In genomic region chr12:45587877-45588530, GRCh38 we compare ENCODE assay signal across 19 cellular contexts.
DNase-seq lines count a peak whose midpoint lies in the region; ATAC-seq and TF ChIP-seq lines count a peak whose summit lies in the region.
"Had no signal": no experiment of that assay in that cellular context is flagged by ENCODE, and none has a peak within 500 bp of the region (broad histone marks: within the 10 kb centered on the region; RNA-seq: fewer than 3 reads in every experiment).

No MANE protein-coding gene starts in this region.

- H3K27ac Mint-ChIP-seq in activated naive CD8-positive, alpha-beta T cell treated with anti-CD3 and anti-CD28 coated beads, Interleukin-2, amount 50 U/mL, for 24 hours = no peak overlapping the region
- no peak overlapping the region for H3K27ac Mint-ChIP-seq in activated naive CD8-positive, alpha-beta T cell treated with anti-CD3 and anti-CD28 coated beads for 36 hours
- H3K27ac Mint-ChIP-seq in WTC11 = no peak overlapping the region
- H3K27ac Mint-ChIP-seq: activated naive CD4-positive, alpha-beta T cell treated with anti-CD3 and anti-CD28 coated beads for 36 hours; CD4-positive, CD25-positive, alpha-beta regulatory T cell; T-helper 17 cell had no signal

- no peaks in the 10 kb centered on the region for H3K9me3 ChIP-seq in transverse colon
- H3K9me3 ChIP-seq: sigmoid colon had no signal

- no peaks in the 10 kb centered on the region for H3K36me3 Mint-ChIP-seq in activated naive CD8-positive, alpha-beta T cell treated with anti-CD3 and anti-CD28 coated beads, Interleukin-2, amount 50 U/mL, for 24 hours (ENCODE audit: low read depth)
- no peaks in the 10 kb centered on the region for H3K36me3 Mint-ChIP-seq in activated naive CD8-positive, alpha-beta T cell treated with anti-CD3 and anti-CD28 coated beads for 36 hours
- no peaks in the 10 kb centered on the region for H3K36me3 Mint-ChIP-seq in WTC11
- H3K36me3 Mint-ChIP-seq: CD4-positive, CD25-positive, alpha-beta regulatory T cell had no signal

- no peaks in the 10 kb centered on the region for H3K27me3 ChIP-seq in transverse colon
- H3K27me3 ChIP-seq: sigmoid colon had no signal

- in situ Hi-C loops in transverse colon (cut with MboI; ENCODE audit: low pct_ligation_motif_present in 1 of 4, low pct_unique_long_range_greater_than_20kb in 1 of 4, low sequenced_read_pairs in 3 of 4) = no loop called here

- H3K4me1 Mint-ChIP-seq in activated naive CD8-positive, alpha-beta T cell treated with anti-CD3 and anti-CD28 coated beads, Interleukin-2, amount 50 U/mL, for 24 hours = no peaks in the 10 kb centered on the region
- no peaks in the 10 kb centered on the region for H3K4me1 Mint-ChIP-seq in activated naive CD8-positive, alpha-beta T cell treated with anti-CD3 and anti-CD28 coated beads for 36 hours
- H3K4me1 Mint-ChIP-seq in WTC11 = no peaks in the 10 kb centered on the region

- DNase-seq in activated naive CD8-positive, alpha-beta T cell treated with anti-CD3 and anti-CD28 coated beads, Interleukin-2, amount 50 U/mL, for 24 hours = no peak
- DNase-seq in activated naive CD8-positive, alpha-beta T cell treated with anti-CD3 and anti-CD28 coated beads for 36 hours = no peak
- DNase-seq in WTC11 (ENCODE audit: low spot score) (no peak), head of caudate nucleus (peak in 26 of 42 donors; percentile 5 to 70 (median 32)), transverse colon (peak; percentile 38)
- DNase-seq: activated CD4-positive, CD25-positive, alpha-beta regulatory T cell treated with anti-CD3 and anti-CD28 coated beads, Interleukin-2, amount 50 U/mL, for 72 hours; activated CD8-positive, alpha-beta memory T cell treated with anti-CD3 and anti-CD28 coated beads, Interleukin-2, amount 50 U/mL, for 4 hours; activated naive CD4-positive, alpha-beta T cell treated with anti-CD3 and anti-CD28 coated beads for 36 hours; CD4-positive, CD25-positive, alpha-beta regulatory T cell; GM23248; mesenchymal stem cell; NCI-H2029 treated with DMSO at 0.1 percent for 48 hours; SHP77; sigmoid colon; stimulated activated CD4-positive, alpha-beta T cell treated with anti-CD3 and anti-CD28 coated beads, Interleukin-4, amount 100 ng/mL, for 24 hours; T-helper 17 cell had no signal

- H3K4me3 ChIP-seq in transverse colon = no peak overlapping the region
- H3K4me3 ChIP-seq: GM23248, sigmoid colon had no signal

- no peak for TF ChIP-seq POLR2A in transverse colon (IDR thresholded peaks at IDR 0.05)

- no peaks in the 10 kb centered on the region for H3K27me3 Mint-ChIP-seq in activated naive CD8-positive, alpha-beta T cell treated with anti-CD3 and anti-CD28 coated beads, Interleukin-2, amount 50 U/mL, for 24 hours
- H3K27me3 Mint-ChIP-seq in activated naive CD8-positive, alpha-beta T cell treated with anti-CD3 and anti-CD28 coated beads for 36 hours = no peaks in the 10 kb centered on the region
- no peaks in the 10 kb centered on the region for H3K27me3 Mint-ChIP-seq in WTC11 (ENCODE audit: low read depth)

- 79 to 94% methylated on average over 2 to 3 of the region's 3 CpGs for WGBS in transverse colon (ENCODE audit: low coverage in 1 of 2), 2 donors

- no peak overlapping the region for H3K4me3 Mint-ChIP-seq in activated naive CD8-positive, alpha-beta T cell treated with anti-CD3 and anti-CD28 coated beads, Interleukin-2, amount 50 U/mL, for 24 hours
- H3K4me3 Mint-ChIP-seq in activated naive CD8-positive, alpha-beta T cell treated with anti-CD3 and anti-CD28 coated beads for 36 hours = no peak overlapping the region
- H3K4me3 Mint-ChIP-seq in WTC11 = no peak overlapping the region
- H3K4me3 Mint-ChIP-seq: activated naive CD4-positive, alpha-beta T cell treated with anti-CD3 and anti-CD28 coated beads for 36 hours; CD4-positive, CD25-positive, alpha-beta regulatory T cell; T-helper 17 cell had no signal

- no peaks in the 10 kb centered on the region for H3K9me3 Mint-ChIP-seq in activated naive CD8-positive, alpha-beta T cell treated with anti-CD3 and anti-CD28 coated beads, Interleukin-2, amount 50 U/mL, for 24 hours
- H3K9me3 Mint-ChIP-seq in activated naive CD8-positive, alpha-beta T cell treated with anti-CD3 and anti-CD28 coated beads for 36 hours = no peaks in the 10 kb centered on the region
- peaks cover 9% of the 10 kb centered on the region for H3K9me3 Mint-ChIP-seq in WTC11
- H3K9me3 Mint-ChIP-seq: activated naive CD4-positive, alpha-beta T cell treated with anti-CD3 and anti-CD28 coated beads for 36 hours had no signal

- H3K36me3 ChIP-seq in transverse colon = no peaks in the 10 kb centered on the region
- H3K36me3 ChIP-seq: sigmoid colon had no signal

- POLR2A ChIA-PET in WTC11 (lab: Charles Lee) = no interaction called here

- ATAC-seq in activated naive CD8-positive, alpha-beta T cell treated with anti-CD3 and anti-CD28 coated beads, Interleukin-2, amount 50 U/mL, for 24 hours = peak; percentile 24
- ATAC-seq in WTC11 (peak; percentile 46; the same call in 1 of the 2 replicates), GM21576 (IDR thresholded peaks at IDR 0.05; ENCODE audit: unreplicated experiment) (no peak), HG02840 (IDR thresholded peaks at IDR 0.05; ENCODE audit: low FRiP score, unreplicated experiment) (no peak), GM18909 (IDR thresholded peaks at IDR 0.05; ENCODE audit: poor library complexity, unreplicated experiment) (no peak)
- ATAC-seq: T-helper 17 cell had no signal

- CTCF ChIA-PET in WTC11 (lab: Charles Lee) = interaction anchor here (1.0 kb wide), 1 partner anchor 137 kb away, joined by 3 read pairs; no protein-coding TSS in a partner anchor

- H3K27ac ChIP-seq in transverse colon = peak overlapping the region; percentile 75 to 82 (median 76)
- H3K27ac ChIP-seq: GM23248, sigmoid colon had no signal

- intact Hi-C loops in head of caudate nucleus (cut with DNase I) (no loop called here), transverse colon (cut with DNase I; ENCODE audit: low total_unique reads) (no loop called here)

- no peak for TF ChIP-seq EP300 in transverse colon (IDR thresholded peaks at IDR 0.05; ENCODE audit: low read depth)

- peaks cover 0 to 36% (median 21%) of the 10 kb centered on the region in 4 donors for H3K4me1 ChIP-seq in transverse colon
- H3K4me1 ChIP-seq: sigmoid colon had no signal

- TF ChIP-seq CTCF in WTC11 (IDR thresholded peaks at IDR 0.05) = no peak
- TF ChIP-seq CTCF in transverse colon (IDR thresholded peaks at IDR 0.05) = no peak

TF ChIP-seq in WTC11, 78 proteins besides CTCF, POLR2A, EP300 and RAD21 (continues in another document):
- TF ChIP-seq ZNF232 (CRISPR knock-in tag; IDR thresholded peaks at IDR 0.05) (no peak), ATF3 (CRISPR knock-in tag; conservative IDR thresholded peaks at IDR 0.05) (no peak), AR (CRISPR knock-in tag; IDR thresholded peaks at IDR 0.05) (no peak), MYBL2 (CRISPR knock-in tag; IDR thresholded peaks at IDR 0.05) (no peak), ZNF512 (CRISPR knock-in tag; IDR thresholded peaks at IDR 0.05; ENCODE audit: borderline replicate concordance) (no peak), ZNF317 (CRISPR knock-in tag; IDR thresholded peaks at IDR 0.05; ENCODE audit: borderline replicate concordance, low read depth) (no peak), ELF4 (CRISPR knock-in tag; IDR thresholded peaks at IDR 0.05; ENCODE audit: low read depth) (no peak), ATF2 (CRISPR knock-in tag; IDR thresholded peaks at IDR 0.05; ENCODE audit: borderline replicate concordance, low read depth) (no peak)

Comparison
In these comparisons a context has a peak if more than half of its experiments do, and no peak if none do; other contexts are left out.
1. ATAC-seq: peak in activated naive CD8-positive, alpha-beta T cell treated with anti-CD3 and anti-CD28 coated beads, Interleukin-2, amount 50 U/mL, for 24 hours (single experiment) and WTC11 (single experiment); none in GM21576 (single experiment), HG02840 (single experiment) and GM18909 (single experiment).
2. DNase-seq: peak in head of caudate nucleus (26 of 42) and transverse colon (single experiment); none in activated naive CD8-positive, alpha-beta T cell treated with anti-CD3 and anti-CD28 coated beads, Interleukin-2, amount 50 U/mL, for 24 hours (single experiment), activated naive CD8-positive, alpha-beta T cell treated with anti-CD3 and anti-CD28 coated beads for 36 hours (single experiment) and WTC11 (single experiment).